ENCODE assay signal across 14 cellular contexts in genomic region chr18:28030458-28030857, GRCh38.
DNase-seq lines count a peak whose midpoint lies in the region; ATAC-seq and TF ChIP-seq lines count a peak whose summit lies in the region.
"Had no signal": no experiment of that assay in that cellular context is flagged by ENCODE, and none has a peak within 500 bp of the region (broad histone marks: within the 10 kb centered on the region; RNA-seq: fewer than 3 reads in every experiment).

No MANE protein-coding gene starts in this region.

- H2BK5ac ChIP-seq in neuronal stem cell (ENCODE audit: low read length): no peak overlapping the region

- H3K9me2 ChIP-seq in SK-N-SH: no peaks in the 10 kb centered on the region

- DNase-seq in SK-N-SH (no peak), heart left ventricle (peak in 1 of 5 donors; percentile 22), left cardiac atrium (no peak), NCI-H510A treated with DMSO at 0.1 percent for 48 hours (lab: John Stamatoyannopoulos, UW) (peak; percentile 77), neuronal stem cell (ENCODE audit: low spot score) (no peak), NCI-H2196 (lab: John Stamatoyannopoulos, UW; ENCODE audit: unreplicated experiment) (no peak)
- DNase-seq: Calu3; CD8-positive, alpha-beta T cell; GDM1; GM23248 had no signal

- H3K79me2 ChIP-seq in SK-N-SH (ENCODE audit: insufficient read depth): peaks cover 97% of the 10 kb centered on the region

- H3K4me3 ChIP-seq in SK-N-SH (ENCODE audit: low read depth in 2 of 2, low read length in 1 of 2) (no peak overlapping the region), heart left ventricle (no peak overlapping the region), neuronal stem cell (ENCODE audit: low read length in 2 of 2) (no peak overlapping the region)
- H3K4me3 ChIP-seq: BLaER1 treated with 17β-estradiol and CSF1 and Interleukin-3, amounts not matched to agents 10 nM and 100 nM; GM23248; HAP-1 had no signal

- H2BK120ac ChIP-seq in neuronal stem cell (ENCODE audit: low read depth, low read length): no peak overlapping the region

- H3K9ac ChIP-seq in SK-N-SH: no peak overlapping the region
- no peak overlapping the region for H3K9ac ChIP-seq in neuronal stem cell (ENCODE audit: low read depth, low read length, poor library complexity)
- H3K9ac ChIP-seq: BLaER1 treated with 17β-estradiol and CSF1 and Interleukin-3, amounts not matched to agents 10 nM and 100 nM; GM23248 had no signal

- H3K36me3 ChIP-seq in SK-N-SH (replicated peaks in 1 of 2; ENCODE audit: control insufficient read depth in 1 of 2, insufficient read depth in 2 of 2, low read length in 1 of 2) (peaks cover 4 to 31% of the 10 kb centered on the region in 2 experiments), heart left ventricle (no peaks in the 10 kb centered on the region), neuronal stem cell (replicated peaks in 1 of 2; ENCODE audit: control insufficient read depth in 2 of 2, insufficient read depth in 2 of 2, low read length in 2 of 2) (peaks cover 2 to 16% of the 10 kb centered on the region in 2 donors)
- H3K36me3 ChIP-seq: BLaER1 treated with 17β-estradiol and CSF1 and Interleukin-3, amounts not matched to agents 10 nM and 100 nM; HAP-1 had no signal

- H2BK15ac ChIP-seq in neuronal stem cell (ENCODE audit: low read length): no peak overlapping the region

- H3K27me3 ChIP-seq in SK-N-SH (ENCODE audit: insufficient read depth): no peaks in the 10 kb centered on the region
- H3K27me3 ChIP-seq in heart left ventricle: no peaks in the 10 kb centered on the region
- no peaks in the 10 kb centered on the region for H3K27me3 ChIP-seq in neuronal stem cell (ENCODE audit: control insufficient read depth in 3 of 3, insufficient read depth in 3 of 3, low read depth in 1 of 3, low read length in 3 of 3)
- H3K27me3 ChIP-seq: BLaER1 treated with 17β-estradiol and CSF1 and Interleukin-3, amounts not matched to agents 10 nM and 100 nM had no signal

- TF ChIP-seq EP300 in SK-N-SH (IDR thresholded peaks at IDR 0.05; ENCODE audit: borderline replicate concordance in 1 of 2, low read depth in 1 of 2, low read length in 1 of 2): no peak

- 0 out of 3 replicates have a peak, but pooled peaks have one; percentile 14 for ATAC-seq in SK-N-SH treated with all-trans-retinoic acid at 6 μM for 48 hours
- peak in 3 of 4 donors; percentile 41 to 63 (median 52) for ATAC-seq in heart left ventricle
- ATAC-seq in left cardiac atrium: no peak
- ATAC-seq: CD8-positive, alpha-beta T cell; HepG2 had no signal

- H3K9me3 ChIP-seq in SK-N-SH (no peaks in the 10 kb centered on the region), heart left ventricle (no peaks in the 10 kb centered on the region), neuronal stem cell (replicated peaks in 1 of 2; ENCODE audit: control insufficient read depth in 2 of 2, insufficient read depth in 1 of 2, low read depth in 1 of 2, low read length in 2 of 2) (peaks cover 0 to 4% of the 10 kb centered on the region in 2 donors)
- H3K9me3 ChIP-seq: BLaER1 treated with 17β-estradiol and CSF1 and Interleukin-3, amounts not matched to agents 10 nM and 100 nM; HAP-1 had no signal

- H3K4me1 ChIP-seq in SK-N-SH (ENCODE audit: control insufficient read depth in 1 of 2, insufficient read depth in 2 of 2, low read depth in 1 of 2, low read length in 1 of 2) (peaks cover 5 to 17% of the 10 kb centered on the region in 2 experiments; a peak in 2 of 4 replicates), heart left ventricle (peaks cover 0 to 19% (median 3%) of the 10 kb centered on the region in 12 donors), neuronal stem cell (ENCODE audit: control insufficient read depth in 2 of 2, insufficient read depth in 1 of 2, low read depth in 1 of 2, low read length in 2 of 2) (peaks cover 12 to 38% of the 10 kb centered on the region in 2 donors)
- H3K4me1 ChIP-seq: BLaER1 treated with 17β-estradiol and CSF1 and Interleukin-3, amounts not matched to agents 10 nM and 100 nM had no signal

- TF ChIP-seq RAD21 in SK-N-SH (IDR thresholded peaks at IDR 0.05; ENCODE audit: low read length): no peak

- H3K23ac ChIP-seq in neuronal stem cell (ENCODE audit: low read depth, low read length, poor library complexity): no peak overlapping the region

- no peak for TF ChIP-seq POLR2A in heart left ventricle (IDR thresholded peaks at IDR 0.05)

- intact Hi-C loops in heart left ventricle (cut with DNase I): no loop called here
- intact Hi-C loops in left cardiac atrium (cut with DNase I): no loop called here

- H3K79me1 ChIP-seq in neuronal stem cell (ENCODE audit: low read depth, low read length): peaks cover 2% of the 10 kb centered on the region

- H4K8ac ChIP-seq in neuronal stem cell (ENCODE audit: low read depth, low read length): no peak overlapping the region

- no peak overlapping the region for H3K18ac ChIP-seq in neuronal stem cell (ENCODE audit: low read length)

- no peak overlapping the region for H3K14ac ChIP-seq in neuronal stem cell (ENCODE audit: low read length)

- no peak overlapping the region for H2AK5ac ChIP-seq in neuronal stem cell (ENCODE audit: low read depth, low read length)

- no peak overlapping the region for H2BK12ac ChIP-seq in neuronal stem cell (ENCODE audit: low read length)

- POLR2A ChIA-PET in SK-N-SH (lab: Yijun Ruan, JAX): no interaction called here

- WGBS in SK-N-SH (ENCODE audit: low lambda C conversion rate): 100% methylated on average over 1 of the region's 1 CpG
- 44 to 53% (median 49%) methylated on average over 1 of the region's 1 CpG for WGBS in heart left ventricle, 4 donors
- WGBS in neuronal stem cell (ENCODE audit: extremely low coverage in 2 of 2, insufficient read length in 2 of 2, insufficient replicate concordance in 1 of 2), 2 donors: no CpG with 5 or more reads among the region's 1 CpG

- CTCF ChIA-PET in SK-N-SH (lab: Yijun Ruan, JAX): interaction anchor here (2.4 kb wide), 1 partner anchor 18 kb away, joined by 5 read pairs; no protein-coding TSS in a partner anchor

- H3K4ac ChIP-seq in neuronal stem cell (ENCODE audit: low read length): no peak overlapping the region

- TF ChIP-seq CTCF in SK-N-SH (IDR thresholded peaks at IDR 0.05) (no peak), heart left ventricle (IDR thresholded peaks at IDR 0.05) (no peak)

- H3K27ac ChIP-seq in SK-N-SH (ENCODE audit: low read depth in 2 of 2, low read length in 1 of 2) (peak overlapping the region in 1 of 2 experiments; percentile 47; a peak in 2 of 4 replicates), heart left ventricle (no peak overlapping the region), neuronal stem cell (replicated peaks; ENCODE audit: low read length) (no peak overlapping the region)
- H3K27ac ChIP-seq: BLaER1 treated with 17β-estradiol and CSF1 and Interleukin-3, amounts not matched to agents 10 nM and 100 nM; GM23248 had no signal

- no peak overlapping the region for H2AFZ ChIP-seq in SK-N-SH (ENCODE audit: low read depth)
- no peak overlapping the region for H2AFZ ChIP-seq in neuronal stem cell (ENCODE audit: low read length)
- H2AFZ ChIP-seq: GM23248 had no signal

- H3F3A ChIP-seq in SK-N-SH (replicated peaks; ENCODE audit: insufficient read depth): peaks cover 24% of the 10 kb centered on the region

- H4K20me1 ChIP-seq in SK-N-SH (ENCODE audit: insufficient read depth): peaks cover 76% of the 10 kb centered on the region
- H4K20me1 ChIP-seq: BLaER1 treated with 17β-estradiol and CSF1 and Interleukin-3, amounts not matched to agents 10 nM and 100 nM had no signal

- H3K4me2 ChIP-seq in SK-N-SH (no peak overlapping the region), neuronal stem cell (ENCODE audit: insufficient read depth, low read length, poor library complexity, severe bottlenecking) (no peak overlapping the region)
- H3K4me2 ChIP-seq: BLaER1 treated with 17β-estradiol and CSF1 and Interleukin-3, amounts not matched to agents 10 nM and 100 nM had no signal

- H4K91ac ChIP-seq in neuronal stem cell (ENCODE audit: low read depth, low read length, poor library complexity): no peak overlapping the region

TF ChIP-seq in SK-N-SH treated with all-trans-retinoic acid at 6 μM for 48 hours, 23 proteins besides CTCF, POLR2A, EP300 and RAD21 (continues in another document):
- no peak for TF ChIP-seq PATZ1 (CRISPR knock-in tag; IDR thresholded peaks at IDR 0.05; ENCODE audit: borderline replicate concordance)

TF ChIP-seq in SK-N-SH, 30 proteins besides CTCF, POLR2A, EP300 and RAD21 (continues in another document):
- TF ChIP-seq, protein P1, sequence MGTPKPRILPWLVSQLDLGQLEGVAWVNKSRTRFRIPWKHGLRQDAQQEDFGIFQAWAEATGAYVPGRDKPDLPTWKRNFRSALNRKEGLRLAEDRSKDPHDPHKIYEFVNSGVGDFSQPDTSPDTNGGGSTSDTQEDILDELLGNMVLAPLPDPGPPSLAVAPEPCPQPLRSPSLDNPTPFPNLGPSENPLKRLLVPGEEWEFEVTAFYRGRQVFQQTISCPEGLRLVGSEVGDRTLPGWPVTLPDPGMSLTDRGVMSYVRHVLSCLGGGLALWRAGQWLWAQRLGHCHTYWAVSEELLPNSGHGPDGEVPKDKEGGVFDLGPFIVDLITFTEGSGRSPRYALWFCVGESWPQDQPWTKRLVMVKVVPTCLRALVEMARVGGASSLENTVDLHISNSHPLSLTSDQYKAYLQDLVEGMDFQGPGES (IDR thresholded peaks at IDR 0.05; ENCODE audit: low read depth, low read length): no peak
- TF ChIP-seq FOXJ3 (CRISPR knock-in tag; IDR thresholded peaks at IDR 0.05) (no peak), CHD2 (IDR thresholded peaks at IDR 0.05; ENCODE audit: low read length, partially characterized antibody) (no peak), SIN3A (IDR thresholded peaks at IDR 0.05; ENCODE audit: borderline replicate concordance, low read depth, low read length) (no peak), SMC3 (IDR thresholded peaks at IDR 0.05; ENCODE audit: low read depth, low read length) (no peak)

Comparison
In these comparisons a context has a peak if more than half of its experiments do, and no peak if none do; other contexts are left out.
1. ATAC-seq: peak in SK-N-SH treated with all-trans-retinoic acid at 6 μM for 48 hours (single experiment) and heart left ventricle (3 of 4); none in left cardiac atrium (0 of 2).